8 cellular contexts compared by ENCODE assay signal in the genomic region with DNA sequence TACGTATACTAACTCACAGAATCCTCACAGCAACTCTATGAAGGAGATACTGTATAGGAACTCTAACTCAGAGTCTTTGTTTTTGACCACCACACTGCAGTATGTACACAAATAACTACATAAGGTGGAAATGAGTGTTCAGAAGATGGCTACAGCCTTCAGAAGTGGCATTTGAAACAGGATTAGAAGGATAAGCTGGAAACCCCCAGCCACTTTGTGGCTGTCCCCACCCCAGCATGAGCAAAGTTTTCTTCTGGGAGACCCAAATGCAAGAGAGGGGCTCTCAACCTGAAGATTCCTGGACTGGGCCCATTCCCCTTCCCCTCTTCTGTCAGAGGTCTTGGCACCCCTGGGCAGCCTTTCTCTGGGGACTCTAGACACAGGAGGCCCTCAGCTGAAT. TPM values are rescaled to one million over a fixed set of nuclear protein-coding genes. Genes with fewer than 3 reads are reported as not detected.
DNase-seq lines count a peak whose midpoint lies in the region; ATAC-seq and TF ChIP-seq lines count a peak whose summit lies in the region.

No MANE protein-coding gene starts in this region.

- H3K9me3 Mint-ChIP-seq in CD4-positive, alpha-beta T cell, result no peaks in the 10 kb centered on the region

- peak overlapping the region; percentile 99 for H3K27ac Mint-ChIP-seq in CD4-positive, alpha-beta T cell

- H3K9me3 ChIP-seq in CD4-positive, alpha-beta T cell (ENCODE audit: control insufficient read depth, low read length), result no peaks in the 10 kb centered on the region
- H3K9me3 ChIP-seq in Panc1 (ENCODE audit: control insufficient read depth, insufficient read depth, low read depth, low read length) (no peaks in the 10 kb centered on the region), prostate gland (no peaks in the 10 kb centered on the region)

- BruUV-seq in Panc1 (replicated peaks; lab: Mats Ljungman, UMichigan), result no TSS peak

- no peaks in the 10 kb centered on the region for H3K36me3 ChIP-seq in Panc1 (ENCODE audit: control insufficient read depth, insufficient read depth, low read length)
- no peaks in the 10 kb centered on the region for H3K36me3 ChIP-seq in prostate gland

- TF ChIP-seq CTCF in CD4-positive, alpha-beta T cell (IDR thresholded peaks at IDR 0.05), result no peak
- TF ChIP-seq CTCF in Panc1 (IDR thresholded peaks at IDR 0.05) (no peak), dorsolateral prefrontal cortex (IDR thresholded peaks at IDR 0.05 in 54 of 56, conservative IDR thresholded peaks at IDR 0.05 in 2 of 56; ENCODE audit: low read depth in 1 of 56, partially characterized antibody in 56 of 56) (no peak), prostate gland (IDR thresholded peaks at IDR 0.05) (no peak)

- peaks cover 74% of the 10 kb centered on the region for H3K4me1 ChIP-seq in Panc1 (ENCODE audit: control insufficient read depth, insufficient read depth, low read length)
- H3K4me1 ChIP-seq in prostate gland (replicated peaks), result peaks cover 69% of the 10 kb centered on the region

- H3K4me1 Mint-ChIP-seq in CD4-positive, alpha-beta T cell (ENCODE audit: low read depth), result peaks cover 87% of the 10 kb centered on the region

- no peak for ATAC-seq in CD4-positive, alpha-beta T cell (ENCODE audit: poor library complexity)
- no peak for ATAC-seq in Panc1

- peaks cover 13% of the 10 kb centered on the region for H3K36me3 Mint-ChIP-seq in CD4-positive, alpha-beta T cell (ENCODE audit: low read depth)

- WGBS in prostate gland, result 87% methylated on average over 1 of the region's 1 CpG

- CTCF ChIA-PET in CD4-positive, alpha-beta T cell (lab: Charles Lee), result interaction anchor here (1.3 to 6.6 kb wide), 10 partner anchors 11 to 193 kb away, joined by 3 to 65 read pairs (median 10); partner anchors contain the start of genes COQ6 and FAM161B
- CTCF ChIA-PET in Panc1 (lab: Charles Lee), result no interaction called here

- intact Hi-C loops in CD4-positive, alpha-beta T cell (cut with DNase I, micrococcal nuclease), result no loop called here
- intact Hi-C loops in Panc1 (cut with micrococcal nuclease; ENCODE audit: unreplicated experiment), result no loop called here
- intact Hi-C loops in dorsolateral prefrontal cortex (cut with DNase I), result loop anchor here in 1 of 2 donors (5.0 kb wide), 2 partner anchors 40 to 325 kb away; partner anchors contain the start of genes ALDH6A1 and LIN52
- intact Hi-C loops in prostate gland (cut with DNase I), result loop anchor here (5.0 kb wide), 1 partner anchor 35 kb away; no protein-coding TSS in a partner anchor

- no peaks in the 10 kb centered on the region for H3K27me3 ChIP-seq in CD4-positive, alpha-beta T cell (ENCODE audit: control insufficient read depth, insufficient read depth, low read length)
- H3K27me3 ChIP-seq in Panc1 (ENCODE audit: control insufficient read depth, insufficient read depth, low read length) (no peaks in the 10 kb centered on the region), dorsolateral prefrontal cortex (no peaks in the 10 kb centered on the region), prostate gland (replicated peaks; ENCODE audit: insufficient read depth) (no peaks in the 10 kb centered on the region)

- in situ Hi-C loops in Panc1 (cut with HindIII; ENCODE audit: low pct_unique_long_range_greater_than_20kb, low sequenced_read_pairs), result no loop called here

- POLR2A ChIA-PET in CD4-positive, alpha-beta T cell (lab: Charles Lee), result interaction anchor here (1.7 to 20.1 kb wide), 7 partner anchors 7 to 33 kb away, joined by 7 to 430 read pairs (median 40); no protein-coding TSS in a partner anchor
- POLR2A ChIA-PET in Panc1 (lab: Charles Lee), result no interaction called here

- peak overlapping the region; percentile 88 for H3K27ac ChIP-seq in CD4-positive, alpha-beta T cell (ENCODE audit: low read depth, low read length)
- H3K27ac ChIP-seq in Panc1 (ENCODE audit: low read length) (peak overlapping the region; percentile 97), dorsolateral prefrontal cortex (peak overlapping the region in 55 of 59 donors; percentile 22 to 99 (median 95)), prostate gland (peak overlapping the region; percentile 92 to 95)

- no peak for TF ChIP-seq POLR2A in prostate gland (IDR thresholded peaks at IDR 0.05)

- H3K27me3 Mint-ChIP-seq in CD4-positive, alpha-beta T cell, result no peaks in the 10 kb centered on the region

- peak overlapping the region; percentile 88 for H3K4me3 Mint-ChIP-seq in CD4-positive, alpha-beta T cell

- H3K4me3 ChIP-seq in Panc1 (ENCODE audit: low read depth in 2 of 2, low read length in 2 of 2) (peak overlapping the region; percentile 68 to 85), dorsolateral prefrontal cortex (peak overlapping the region in 46 of 59 donors; percentile 64 to 87 (median 78)), prostate gland (peak overlapping the region in 1 of 2 donors; percentile 86)

- no peak for DNase-seq in CD4-positive, alpha-beta T cell
- no peak for DNase-seq in Panc1 (ENCODE audit: low read depth, low spot score)
- DNase-seq in dorsolateral prefrontal cortex, result no peak
- DNase-seq in prostate gland (ENCODE audit: low spot score), result no peak
- no peak for DNase-seq in AG08396 (ENCODE audit: low spot score)
- no peak for DNase-seq in NCI-H526 (lab: John Stamatoyannopoulos, UW)
- DNase-seq in stimulated activated naive CD4-positive, alpha-beta T cell (lab: John Stamatoyannopoulos, UW), result no peak
- DNase-seq in stimulated activated CD4-positive, alpha-beta T cell treated with anti-CD3 and anti-CD28 coated beads, Interleukin-12 subunit alpha, Interleukin-12 subunit beta, amount 100 ng/mL, for 4 hours, result no peak

RNA-seq across cellular contexts. Expression of gene PNMA1, which starts 43.2 kb away (rescaled TPM):
- 10 to 100 TPM; 52.6 to 55.9 TPM for total RNA-seq in CD4-positive, alpha-beta T cell
- total RNA-seq in Panc1 (2021; ENCODE audit: unreplicated experiment), result 49.7 TPM
- 45.4 TPM for polyA plus RNA-seq in Panc1 (2012; ENCODE audit: insufficient read length)
- 100 to 1,000 TPM in 119 of 120 experiments, 10 to 100 TPM in 1; 87.5 to 250 (median 176) TPM for total RNA-seq in dorsolateral prefrontal cortex
- 10 to 100 TPM; 18.6 to 62.7 TPM for total RNA-seq in prostate gland
